In genomic region chr13:108682714-108683113, GRCh38 we compare ENCODE assay signal across 1 cellular context.
TF ChIP-seq lines count a peak whose summit lies in the region.

No MANE protein-coding gene starts in this region.

TF ChIP-seq in K562, 482 proteins besides CTCF, POLR2A, EP300 and RAD21 (continued from another document and continues in another):
- TF ChIP-seq, protein P1, sequence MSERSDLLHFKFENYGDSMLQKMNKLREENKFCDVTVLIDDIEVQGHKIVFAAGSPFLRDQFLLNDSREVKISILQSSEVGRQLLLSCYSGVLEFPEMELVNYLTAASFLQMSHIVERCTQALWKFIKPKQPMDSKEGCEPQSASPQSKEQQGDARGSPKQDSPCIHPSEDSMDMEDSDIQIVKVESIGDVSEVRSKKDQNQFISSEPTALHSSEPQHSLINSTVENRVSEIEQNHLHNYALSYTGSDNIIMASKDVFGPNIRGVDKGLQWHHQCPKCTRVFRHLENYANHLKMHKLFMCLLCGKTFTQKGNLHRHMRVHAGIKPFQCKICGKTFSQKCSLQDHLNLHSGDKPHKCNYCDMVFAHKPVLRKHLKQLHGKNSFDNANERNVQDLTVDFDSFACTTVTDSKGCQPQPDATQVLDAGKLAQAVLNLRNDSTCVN (CRISPR knock-in tag; IDR thresholded peaks at IDR 0.05): no peak
- 0 out of 2 replicates have a peak, but pooled peaks have one; percentile 24 for TF ChIP-seq SMARCE1 (IDR thresholded peaks at IDR 0.05)
- no peak for TF ChIP-seq ZEB2 (IDR thresholded peaks at IDR 0.05)
- no peak for TF ChIP-seq RBM14 (IDR thresholded peaks at IDR 0.05; ENCODE audit: borderline replicate concordance, insufficient read depth, low read depth, low read length)
- TF ChIP-seq ZNF175 (CRISPR knock-in tag; IDR thresholded peaks at IDR 0.05; ENCODE audit: low read depth): peak; percentile 76; the same call in 1 of the 2 replicates
- TF ChIP-seq, protein P2, sequence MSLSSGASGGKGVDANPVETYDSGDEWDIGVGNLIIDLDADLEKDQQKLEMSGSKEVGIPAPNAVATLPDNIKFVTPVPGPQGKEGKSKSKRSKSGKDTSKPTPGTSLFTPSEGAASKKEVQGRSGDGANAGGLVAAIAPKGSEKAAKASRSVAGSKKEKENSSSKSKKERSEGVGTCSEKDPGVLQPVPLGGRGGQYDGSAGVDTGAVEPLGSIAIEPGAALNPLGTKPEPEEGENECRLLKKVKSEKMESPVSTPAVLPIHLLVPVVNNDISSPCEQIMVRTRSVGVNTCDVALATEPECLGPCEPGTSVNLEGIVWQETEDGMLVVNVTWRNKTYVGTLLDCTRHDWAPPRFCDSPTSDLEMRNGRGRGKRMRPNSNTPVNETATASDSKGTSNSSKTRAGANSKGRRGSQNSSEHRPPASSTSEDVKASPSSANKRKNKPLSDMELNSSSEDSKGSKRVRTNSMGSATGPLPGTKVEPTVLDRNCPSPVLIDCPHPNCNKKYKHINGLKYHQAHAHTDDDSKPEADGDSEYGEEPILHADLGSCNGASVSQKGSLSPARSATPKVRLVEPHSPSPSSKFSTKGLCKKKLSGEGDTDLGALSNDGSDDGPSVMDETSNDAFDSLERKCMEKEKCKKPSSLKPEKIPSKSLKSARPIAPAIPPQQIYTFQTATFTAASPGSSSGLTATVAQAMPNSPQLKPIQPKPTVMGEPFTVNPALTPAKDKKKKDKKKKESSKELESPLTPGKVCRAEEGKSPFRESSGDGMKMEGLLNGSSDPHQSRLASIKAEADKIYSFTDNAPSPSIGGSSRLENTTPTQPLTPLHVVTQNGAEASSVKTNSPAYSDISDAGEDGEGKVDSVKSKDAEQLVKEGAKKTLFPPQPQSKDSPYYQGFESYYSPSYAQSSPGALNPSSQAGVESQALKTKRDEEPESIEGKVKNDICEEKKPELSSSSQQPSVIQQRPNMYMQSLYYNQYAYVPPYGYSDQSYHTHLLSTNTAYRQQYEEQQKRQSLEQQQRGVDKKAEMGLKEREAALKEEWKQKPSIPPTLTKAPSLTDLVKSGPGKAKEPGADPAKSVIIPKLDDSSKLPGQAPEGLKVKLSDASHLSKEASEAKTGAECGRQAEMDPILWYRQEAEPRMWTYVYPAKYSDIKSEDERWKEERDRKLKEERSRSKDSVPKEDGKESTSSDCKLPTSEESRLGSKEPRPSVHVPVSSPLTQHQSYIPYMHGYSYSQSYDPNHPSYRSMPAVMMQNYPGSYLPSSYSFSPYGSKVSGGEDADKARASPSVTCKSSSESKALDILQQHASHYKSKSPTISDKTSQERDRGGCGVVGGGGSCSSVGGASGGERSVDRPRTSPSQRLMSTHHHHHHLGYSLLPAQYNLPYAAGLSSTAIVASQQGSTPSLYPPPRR (CRISPR knock-in tag; IDR thresholded peaks at IDR 0.05; ENCODE audit: borderline replicate concordance): no peak
- TF ChIP-seq PTBP1 (IDR thresholded peaks at IDR 0.05; ENCODE audit: low read depth, low read length): no peak
- TF ChIP-seq, protein P3, sequence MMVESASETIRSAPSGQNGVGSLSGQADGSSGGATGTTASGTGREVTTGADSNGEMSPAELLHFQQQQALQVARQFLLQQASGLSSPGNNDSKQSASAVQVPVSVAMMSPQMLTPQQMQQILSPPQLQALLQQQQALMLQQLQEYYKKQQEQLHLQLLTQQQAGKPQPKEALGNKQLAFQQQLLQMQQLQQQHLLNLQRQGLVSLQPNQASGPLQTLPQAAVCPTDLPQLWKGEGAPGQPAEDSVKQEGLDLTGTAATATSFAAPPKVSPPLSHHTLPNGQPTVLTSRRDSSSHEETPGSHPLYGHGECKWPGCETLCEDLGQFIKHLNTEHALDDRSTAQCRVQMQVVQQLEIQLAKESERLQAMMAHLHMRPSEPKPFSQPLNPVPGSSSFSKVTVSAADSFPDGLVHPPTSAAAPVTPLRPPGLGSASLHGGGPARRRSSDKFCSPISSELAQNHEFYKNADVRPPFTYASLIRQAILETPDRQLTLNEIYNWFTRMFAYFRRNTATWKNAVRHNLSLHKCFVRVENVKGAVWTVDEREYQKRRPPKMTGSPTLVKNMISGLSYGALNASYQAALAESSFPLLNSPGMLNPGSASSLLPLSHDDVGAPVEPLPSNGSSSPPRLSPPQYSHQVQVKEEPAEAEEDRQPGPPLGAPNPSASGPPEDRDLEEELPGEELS (CRISPR knock-in tag; IDR thresholded peaks at IDR 0.05; ENCODE audit: borderline replicate concordance): no peak
- TF ChIP-seq EWSR1 (IDR thresholded peaks at IDR 0.05; ENCODE audit: borderline replicate concordance, low read depth, partially characterized antibody): no peak
- peak; percentile 23; the same call in 1 of the 2 replicates for TF ChIP-seq NCOR1 (IDR thresholded peaks at IDR 0.05)
- TF ChIP-seq, protein P4, sequence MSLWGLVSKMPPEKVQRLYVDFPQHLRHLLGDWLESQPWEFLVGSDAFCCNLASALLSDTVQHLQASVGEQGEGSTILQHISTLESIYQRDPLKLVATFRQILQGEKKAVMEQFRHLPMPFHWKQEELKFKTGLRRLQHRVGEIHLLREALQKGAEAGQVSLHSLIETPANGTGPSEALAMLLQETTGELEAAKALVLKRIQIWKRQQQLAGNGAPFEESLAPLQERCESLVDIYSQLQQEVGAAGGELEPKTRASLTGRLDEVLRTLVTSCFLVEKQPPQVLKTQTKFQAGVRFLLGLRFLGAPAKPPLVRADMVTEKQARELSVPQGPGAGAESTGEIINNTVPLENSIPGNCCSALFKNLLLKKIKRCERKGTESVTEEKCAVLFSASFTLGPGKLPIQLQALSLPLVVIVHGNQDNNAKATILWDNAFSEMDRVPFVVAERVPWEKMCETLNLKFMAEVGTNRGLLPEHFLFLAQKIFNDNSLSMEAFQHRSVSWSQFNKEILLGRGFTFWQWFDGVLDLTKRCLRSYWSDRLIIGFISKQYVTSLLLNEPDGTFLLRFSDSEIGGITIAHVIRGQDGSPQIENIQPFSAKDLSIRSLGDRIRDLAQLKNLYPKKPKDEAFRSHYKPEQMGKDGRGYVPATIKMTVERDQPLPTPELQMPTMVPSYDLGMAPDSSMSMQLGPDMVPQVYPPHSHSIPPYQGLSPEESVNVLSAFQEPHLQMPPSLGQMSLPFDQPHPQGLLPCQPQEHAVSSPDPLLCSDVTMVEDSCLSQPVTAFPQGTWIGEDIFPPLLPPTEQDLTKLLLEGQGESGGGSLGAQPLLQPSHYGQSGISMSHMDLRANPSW (CRISPR knock-in tag; IDR thresholded peaks at IDR 0.05): no peak
- TF ChIP-seq ZNF134 (CRISPR knock-in tag; conservative IDR thresholded peaks at IDR 0.05): peak; percentile 81
- no peak for TF ChIP-seq HDAC3 (IDR thresholded peaks at IDR 0.05; ENCODE audit: borderline replicate concordance, partially characterized antibody)
- peak; percentile 92 for TF ChIP-seq RNF219 (CRISPR knock-in tag; IDR thresholded peaks at IDR 0.05)
- TF ChIP-seq HEY1 (CRISPR knock-in tag; IDR thresholded peaks at IDR 0.05; ENCODE audit: borderline replicate concordance): no peak
- TF ChIP-seq KDM2B (CRISPR knock-in tag; IDR thresholded peaks at IDR 0.05): no peak
- no peak for TF ChIP-seq HDAC1 (IDR thresholded peaks at IDR 0.05)
- no peak for TF ChIP-seq KLF10 (CRISPR knock-in tag; IDR thresholded peaks at IDR 0.05)
- TF ChIP-seq EP400 (IDR thresholded peaks at IDR 0.05): no peak
- TF ChIP-seq SMAD1 (IDR thresholded peaks at IDR 0.05; ENCODE audit: low read depth, low read length, partially characterized antibody): no peak
- no peak for TF ChIP-seq ESRRA (IDR thresholded peaks at IDR 0.05; ENCODE audit: borderline replicate concordance, low read depth)
- TF ChIP-seq MYBL2 (IDR thresholded peaks at IDR 0.05; ENCODE audit: low read depth): no peak
- TF ChIP-seq MYBL2 (CRISPR knock-in tag; IDR thresholded peaks at IDR 0.05; ENCODE audit: borderline replicate concordance): no peak
- TF ChIP-seq, protein P5, sequence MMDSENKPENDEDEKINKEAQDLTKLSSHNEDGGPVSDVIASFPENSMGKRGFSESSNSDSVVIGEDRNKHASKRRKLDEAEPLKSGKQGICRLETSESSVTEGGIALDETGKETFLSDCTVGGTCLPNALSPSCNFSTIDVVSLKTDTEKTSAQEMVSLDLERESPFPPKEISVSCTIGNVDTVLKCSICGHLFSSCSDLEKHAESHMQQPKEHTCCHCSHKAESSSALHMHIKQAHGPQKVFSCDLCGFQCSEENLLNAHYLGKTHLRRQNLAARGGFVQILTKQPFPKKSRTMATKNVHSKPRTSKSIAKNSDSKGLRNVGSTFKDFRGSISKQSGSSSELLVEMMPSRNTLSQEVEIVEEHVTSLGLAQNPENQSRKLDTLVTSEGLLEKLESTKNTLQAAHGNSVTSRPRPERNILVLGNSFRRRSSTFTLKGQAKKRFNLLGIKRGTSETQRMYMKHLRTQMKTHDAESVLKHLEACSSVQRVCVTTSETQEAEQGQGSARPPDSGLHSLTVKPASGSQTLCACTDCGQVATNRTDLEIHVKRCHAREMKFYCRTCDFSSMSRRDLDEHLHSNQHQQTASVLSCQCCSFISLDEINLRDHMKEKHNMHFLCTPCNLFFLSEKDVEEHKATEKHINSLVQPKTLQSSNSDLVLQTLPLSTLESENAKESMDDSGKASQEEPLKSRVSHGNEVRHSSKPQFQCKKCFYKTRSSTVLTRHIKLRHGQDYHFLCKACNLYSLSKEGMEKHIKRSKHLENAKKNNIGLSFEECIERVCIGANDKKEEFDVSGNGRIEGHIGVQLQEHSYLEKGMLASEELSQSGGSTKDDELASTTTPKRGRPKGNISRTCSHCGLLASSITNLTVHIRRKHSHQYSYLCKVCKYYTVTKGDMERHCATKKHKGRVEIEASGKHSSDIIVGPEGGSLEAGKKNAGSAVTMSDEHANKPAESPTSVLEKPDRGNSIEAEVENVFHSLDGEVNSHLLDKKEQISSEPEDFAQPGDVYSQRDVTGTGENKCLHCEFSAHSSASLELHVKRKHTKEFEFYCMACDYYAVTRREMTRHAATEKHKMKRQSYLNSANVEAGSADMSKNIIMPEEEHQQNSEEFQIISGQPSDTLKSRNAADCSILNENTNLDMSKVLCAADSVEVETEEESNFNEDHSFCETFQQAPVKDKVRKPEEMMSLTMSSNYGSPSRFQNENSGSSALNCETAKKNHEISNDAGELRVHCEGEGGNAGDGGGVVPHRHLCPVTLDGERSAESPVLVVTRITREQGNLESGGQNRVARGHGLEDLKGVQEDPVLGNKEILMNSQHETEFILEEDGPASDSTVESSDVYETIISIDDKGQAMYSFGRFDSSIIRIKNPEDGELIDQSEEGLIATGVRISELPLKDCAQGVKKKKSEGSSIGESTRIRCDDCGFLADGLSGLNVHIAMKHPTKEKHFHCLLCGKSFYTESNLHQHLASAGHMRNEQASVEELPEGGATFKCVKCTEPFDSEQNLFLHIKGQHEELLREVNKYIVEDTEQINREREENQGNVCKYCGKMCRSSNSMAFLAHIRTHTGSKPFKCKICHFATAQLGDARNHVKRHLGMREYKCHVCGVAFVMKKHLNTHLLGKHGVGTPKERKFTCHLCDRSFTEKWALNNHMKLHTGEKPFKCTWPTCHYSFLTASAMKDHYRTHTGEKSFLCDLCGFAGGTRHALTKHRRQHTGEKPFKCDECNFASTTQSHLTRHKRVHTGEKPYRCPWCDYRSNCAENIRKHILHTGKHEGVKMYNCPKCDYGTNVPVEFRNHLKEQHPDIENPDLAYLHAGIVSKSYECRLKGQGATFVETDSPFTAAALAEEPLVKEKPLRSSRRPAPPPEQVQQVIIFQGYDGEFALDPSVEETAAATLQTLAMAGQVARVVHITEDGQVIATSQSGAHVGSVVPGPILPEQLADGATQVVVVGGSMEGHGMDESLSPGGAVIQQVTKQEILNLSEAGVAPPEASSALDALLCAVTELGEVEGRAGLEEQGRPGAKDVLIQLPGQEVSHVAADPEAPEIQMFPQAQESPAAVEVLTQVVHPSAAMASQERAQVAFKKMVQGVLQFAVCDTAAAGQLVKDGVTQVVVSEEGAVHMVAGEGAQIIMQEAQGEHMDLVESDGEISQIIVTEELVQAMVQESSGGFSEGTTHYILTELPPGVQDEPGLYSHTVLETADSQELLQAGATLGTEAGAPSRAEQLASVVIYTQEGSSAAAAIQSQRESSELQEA (IDR thresholded peaks at IDR 0.05; ENCODE audit: low read depth): no peak
- TF ChIP-seq, protein P6, sequence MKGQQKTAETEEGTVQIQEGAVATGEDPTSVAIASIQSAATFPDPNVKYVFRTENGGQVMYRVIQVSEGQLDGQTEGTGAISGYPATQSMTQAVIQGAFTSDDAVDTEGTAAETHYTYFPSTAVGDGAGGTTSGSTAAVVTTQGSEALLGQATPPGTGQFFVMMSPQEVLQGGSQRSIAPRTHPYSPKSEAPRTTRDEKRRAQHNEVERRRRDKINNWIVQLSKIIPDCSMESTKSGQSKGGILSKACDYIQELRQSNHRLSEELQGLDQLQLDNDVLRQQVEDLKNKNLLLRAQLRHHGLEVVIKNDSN (CRISPR knock-in tag; IDR thresholded peaks at IDR 0.05): no peak
- TF ChIP-seq RFX7 (CRISPR knock-in tag; IDR thresholded peaks at IDR 0.05): no peak
- TF ChIP-seq TCF7L2 (IDR thresholded peaks at IDR 0.05; ENCODE audit: low read depth, low read length): no peak
- TF ChIP-seq, protein P7, sequence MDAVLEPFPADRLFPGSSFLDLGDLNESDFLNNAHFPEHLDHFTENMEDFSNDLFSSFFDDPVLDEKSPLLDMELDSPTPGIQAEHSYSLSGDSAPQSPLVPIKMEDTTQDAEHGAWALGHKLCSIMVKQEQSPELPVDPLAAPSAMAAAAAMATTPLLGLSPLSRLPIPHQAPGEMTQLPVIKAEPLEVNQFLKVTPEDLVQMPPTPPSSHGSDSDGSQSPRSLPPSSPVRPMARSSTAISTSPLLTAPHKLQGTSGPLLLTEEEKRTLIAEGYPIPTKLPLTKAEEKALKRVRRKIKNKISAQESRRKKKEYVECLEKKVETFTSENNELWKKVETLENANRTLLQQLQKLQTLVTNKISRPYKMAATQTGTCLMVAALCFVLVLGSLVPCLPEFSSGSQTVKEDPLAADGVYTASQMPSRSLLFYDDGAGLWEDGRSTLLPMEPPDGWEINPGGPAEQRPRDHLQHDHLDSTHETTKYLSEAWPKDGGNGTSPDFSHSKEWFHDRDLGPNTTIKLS (IDR thresholded peaks at IDR 0.05; ENCODE audit: borderline replicate concordance, low read depth): no peak
- peak; percentile 88 for TF ChIP-seq DDX20 (tag; IDR thresholded peaks at IDR 0.05; ENCODE audit: low read depth)
- peak; percentile 98 for TF ChIP-seq DMBX1 (CRISPR knock-in tag; IDR thresholded peaks at IDR 0.05; ENCODE audit: borderline replicate concordance)
- TF ChIP-seq NEUROD1 (IDR thresholded peaks at IDR 0.05; ENCODE audit: borderline replicate concordance, low read depth, low read length, partially characterized antibody): no peak
- TF ChIP-seq MED1 (CRISPR knock-in tag; IDR thresholded peaks at IDR 0.05; ENCODE audit: borderline replicate concordance): no peak
